In the genomic region with DNA sequence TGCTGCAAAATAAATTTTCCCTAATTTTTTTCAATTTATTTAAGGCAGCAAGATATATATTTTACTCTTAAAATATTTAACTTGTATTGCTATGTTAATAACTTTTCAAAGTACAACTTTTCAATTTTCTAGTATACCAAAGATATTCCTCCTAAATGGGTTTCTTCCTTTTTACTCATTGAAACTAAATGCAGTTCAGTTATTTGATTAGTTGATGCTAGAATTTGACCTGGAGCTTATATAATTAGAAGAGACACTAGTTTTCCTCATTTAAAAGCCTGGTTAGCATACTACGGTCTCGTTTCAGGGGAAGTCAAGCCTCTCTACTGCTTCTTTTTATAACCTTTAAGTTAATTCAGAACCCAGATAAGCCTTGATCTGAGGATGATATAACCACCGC, we compare ENCODE assay signal across 33 cellular contexts. TPM values are rescaled to one million over a fixed set of nuclear protein-coding genes. Genes with fewer than 3 reads are reported as not detected.
"Had no signal": no experiment of that assay in that cellular context is flagged by ENCODE, and none has a peak within 500 bp of the region (broad histone marks: within the 10 kb centered on the region; RNA-seq: fewer than 3 reads in every experiment).

Gene ARHGEF33 (plus strand): TSS at position 301 of the 400 bp plus-strand sequence. CDS start 29,573 bp downstream, outside the sequence.

- H3K27me3 ChIP-seq: ascending aorta, breast epithelium, cardiac muscle cell, dorsolateral prefrontal cortex, esophagus muscularis mucosa, foreskin keratinocyte, gastrocnemius medialis, heart right ventricle, hepatocyte had no signal

- H3K36me3 ChIP-seq: breast epithelium, cardiac muscle cell, gastrocnemius medialis, heart right ventricle had no signal

- H3K9me3 ChIP-seq: ascending aorta, breast epithelium, esophagus muscularis mucosa, gastrocnemius medialis had no signal

- H3K4me1 ChIP-seq: ascending aorta, breast epithelium, esophagus muscularis mucosa, foreskin keratinocyte, heart right ventricle had no signal

- DNase-seq: activated CD4-positive, alpha-beta memory T cell treated with anti-CD3 and anti-CD28 coated beads, Interleukin-2, amount 10 ng/mL, durations not matched to agents 7 days and 5 days; activated CD4-positive, alpha-beta T cell treated with anti-CD3 and anti-CD28 coated beads for 1 hour; activated CD4-positive, alpha-beta T cell treated with anti-CD3 and anti-CD28 coated beads for 4 hours; activated CD4-positive, alpha-beta T cell treated with anti-CD3 and anti-CD28 coated beads, Interleukin-2, amount 10 ng/mL, durations not matched to agents 7 days and 5 days; activated CD4-positive, alpha-beta T cell treated with anti-CD3 and anti-CD28 coated beads, Interleukin-2, amount 50 U/mL, for 4 hours; activated CD8-positive, alpha-beta memory T cell treated with anti-CD3 and anti-CD28 coated beads, Interleukin-2, amount 50 U/mL, for 48 hours; activated gamma-delta T cell; activated naive CD4-positive, alpha-beta T cell; activated naive CD4-positive, alpha-beta T cell treated with anti-CD3 and anti-CD28 coated beads, Interleukin-2, amount 10 ng/mL, durations not matched to agents 7 days and 5 days; activated naive CD8-positive, alpha-beta T cell treated with anti-CD3 and anti-CD28 coated beads, Interleukin-2, amount 10 ng/mL, durations not matched to agents 7 days and 5 days; activated T-cell treated with anti-CD3 and anti-CD28 coated beads for 4 hours; activated T-cell treated with anti-CD3 and anti-CD28 coated beads, Interleukin-2, amount 50 U/mL, for 24 hours; activated T-cell treated with anti-CD3 and anti-CD28 coated beads, Interleukin-2, amount 50 U/mL, for 72 hours; central memory CD4-positive, alpha-beta T cell; cerebellar nuclear complex; dorsolateral prefrontal cortex; effector memory CD4-positive, alpha-beta T cell; endodermal cell; erythroblast; foreskin keratinocyte; gastrocnemius medialis; glutamatergic neuron; heart right ventricle; T-helper 2 cell had no signal

- H3K4me3 ChIP-seq: ascending aorta, breast epithelium, cardiac muscle cell, coronary artery, dorsolateral prefrontal cortex, esophagus muscularis mucosa, gastrocnemius medialis, heart right ventricle, hepatocyte had no signal

- ATAC-seq: activated naive CD4-positive, alpha-beta T cell treated with anti-CD3 and anti-CD28 coated beads, Interleukin-2, amount 50 U/mL, for 72 hours; activated T-cell treated with anti-CD3 and anti-CD28 coated beads, Interleukin-2, amount 50 U/mL, for 72 hours; foreskin keratinocyte; gastrocnemius medialis; heart right ventricle; WTC11 had no signal

- H3K27ac ChIP-seq: ascending aorta, breast epithelium, cardiac muscle cell, coronary artery, dorsolateral prefrontal cortex, esophagus muscularis mucosa, foreskin keratinocyte, gastrocnemius medialis, heart right ventricle, hepatocyte, VCaP had no signal

RNA-seq across cellular contexts. Expression of gene ARHGEF33, which starts in this region (rescaled TPM):
- total RNA-seq: activated CD4-positive, alpha-beta T cell treated with anti-CD3 and anti-CD28 coated beads, Interleukin-2, amount 10 ng/mL, durations not matched to agents 7 days and 5 days had no signal
